ENCODE assay signal across 8 cellular contexts in genomic region chr19:1131718-1132552, GRCh38. TPM values are rescaled to one million over a fixed set of nuclear protein-coding genes. Genes with fewer than 3 reads are reported as not detected.
A peak's percentile ranks its signal among the peaks of the same experiment; 100 is the strongest.
DNase-seq lines count a peak whose midpoint lies in the region; ATAC-seq, FAIRE-seq and TF ChIP-seq lines count a peak whose summit lies in the region.

No MANE protein-coding gene starts in this region.

- peak; percentile 37; the same call in 1 of the 2 replicates for TF ChIP-seq POLR2A in GM12891 (IDR thresholded peaks at IDR 0.05; ENCODE audit: low read depth, low read length)
- TF ChIP-seq POLR2A in Raji (IDR thresholded peaks at IDR 0.05; ENCODE audit: insufficient read depth, low read depth, low read length), result peak; percentile 42; the same call in 1 of the 2 replicates
- no peak for TF ChIP-seq POLR2A in testis (IDR thresholded peaks at IDR 0.05)

- intact Hi-C loops in testis (cut with DNase I; ENCODE audit: low total_unique reads), result no loop called here

- H3K27me3 Mint-ChIP-seq in osteocyte (ENCODE audit: unreplicated experiment), result no peaks in the 10 kb centered on the region

- FAIRE-seq in GM12891 (lab: Jason Lieb, UNC), result peak; percentile 97

- no peaks in the 10 kb centered on the region for H3K9me3 ChIP-seq in testis

- ATAC-seq in HG02938 (IDR thresholded peaks at IDR 0.05; ENCODE audit: unreplicated experiment), result peak; percentile 42

- peak overlapping the region; percentile 41 to 55 for H3K4me3 ChIP-seq in testis

- 8 to 31% methylated on average over 11 to 61 of the region's 64 CpGs for WGBS in testis, 2 donors

- peak overlapping the region; percentile 64 for H3K27ac Mint-ChIP-seq in osteocyte (ENCODE audit: unreplicated experiment)

- DNase-seq in GM12891 (ENCODE audit: insufficient read length, low spot score) (peak; percentile 89), glomerular visceral epithelial cell (ENCODE audit: extremely low spot score) (peak; percentile 74), osteocyte (ENCODE audit: extremely low spot score, unreplicated experiment) (no peak), testis (peak; percentile 79), DMS79 treated with DMSO at 0.1 percent for 48 hours (lab: John Stamatoyannopoulos, UW) (no peak)
- DNase-seq in activated naive CD4-positive, alpha-beta T cell treated with Interleukin-2 at 50 U/mL for 16 hours, result peak; percentile 90

- H3K4me1 ChIP-seq in testis, result peaks cover 31% of the 10 kb centered on the region

- H3K27me3 ChIP-seq in testis, result no peaks in the 10 kb centered on the region

- H3K36me3 Mint-ChIP-seq in osteocyte (ENCODE audit: unreplicated experiment), result peaks cover 2% of the 10 kb centered on the region

- TF ChIP-seq CTCF in osteocyte (IDR thresholded peaks at IDR 0.05) (no peak), testis (IDR thresholded peaks at IDR 0.05) (peak in 1 of 3 experiments; percentile 20)

- peak overlapping the region; percentile 73 for H3K4me3 Mint-ChIP-seq in osteocyte (ENCODE audit: unreplicated experiment)

- H3K4me1 Mint-ChIP-seq in osteocyte (ENCODE audit: unreplicated experiment), result peaks cover 29% of the 10 kb centered on the region

- peak overlapping the region; percentile 71 to 86 for H3K27ac ChIP-seq in testis

- no peaks in the 10 kb centered on the region for H3K9me3 Mint-ChIP-seq in osteocyte (ENCODE audit: unreplicated experiment)

- no peaks in the 10 kb centered on the region for H3K36me3 ChIP-seq in testis (ENCODE audit: low read depth, missing control alignments)

TF ChIP-seq in GM12891, 5 proteins besides CTCF, POLR2A, EP300 and RAD21:
- TF ChIP-seq POU2F2 (IDR thresholded peaks at IDR 0.05; ENCODE audit: low read depth, low read length), result peak; percentile 96
- no peak for TF ChIP-seq TAF1 (IDR thresholded peaks at IDR 0.05; ENCODE audit: low read depth, low read length)
- TF ChIP-seq POLR2AphosphoS5 (IDR thresholded peaks at IDR 0.05; ENCODE audit: low read depth, low read length), result 0 out of 2 replicates have a peak, but pooled peaks have one; percentile 24
- TF ChIP-seq SPI1 (IDR thresholded peaks at IDR 0.05; ENCODE audit: low read depth, low read length), result peak; percentile 45; the same call in 1 of the 2 replicates
TF ChIP-seq in GM12891: peak in this region for 3.

RNA-seq across cellular contexts. Expression of gene GPX4, which starts 28.1 kb away (rescaled TPM):
- polyA plus RNA-seq in GM12891 (2012; ENCODE audit: low read depth, missing spikeins), result 472 TPM
- 349 and 354 TPM in 2 replicates for total RNA-seq in osteocyte
- 1,000 to 10,000 TPM; 1,153 to 1,773 TPM for total RNA-seq in testis
- polyA plus RNA-seq in testis (ENCODE audit: insufficient read depth, low read depth, low replicate concordance), result 1,893 TPM

RNA-seq across cellular contexts. Expression of gene POLR2E, which starts 36.8 kb away (rescaled TPM):
- polyA plus RNA-seq in GM12891 (2012; ENCODE audit: low read depth, missing spikeins), result 196 TPM
- 156 and 168 TPM in 2 replicates for total RNA-seq in osteocyte
- 100 to 1,000 TPM in 1 of 2 donors, 10 to 100 TPM in 1; 96.5 to 143 TPM for total RNA-seq in testis
- 246 TPM for polyA plus RNA-seq in testis (ENCODE audit: insufficient read depth, low read depth, low replicate concordance)

RNA-seq across cellular contexts. Expression of gene SBNO2, which starts 42.1 kb away (rescaled TPM):
- polyA plus RNA-seq in GM12891 (2012; ENCODE audit: low read depth, missing spikeins), result 9.2 TPM
- 57.1 and 61.6 TPM in 2 replicates for total RNA-seq in osteocyte
- total RNA-seq in testis, result 10 to 100 TPM; 58.9 to 65.0 TPM
- polyA plus RNA-seq in testis (ENCODE audit: insufficient read depth, low read depth, low replicate concordance), result 34.3 TPM

Comparison
In these comparisons a context has a peak if more than half of its experiments do, and no peak if none do; other contexts are left out.
1. DNase-seq: peak in GM12891 (single experiment), activated naive CD4-positive, alpha-beta T cell treated with Interleukin-2 at 50 U/mL for 16 hours (single experiment), glomerular visceral epithelial cell (single experiment) and testis (single experiment); none in osteocyte (single experiment) and DMS79 treated with DMSO at 0.1 percent for 48 hours (single experiment).